ENCODE assay signal across 9 cellular contexts in the genomic region with DNA sequence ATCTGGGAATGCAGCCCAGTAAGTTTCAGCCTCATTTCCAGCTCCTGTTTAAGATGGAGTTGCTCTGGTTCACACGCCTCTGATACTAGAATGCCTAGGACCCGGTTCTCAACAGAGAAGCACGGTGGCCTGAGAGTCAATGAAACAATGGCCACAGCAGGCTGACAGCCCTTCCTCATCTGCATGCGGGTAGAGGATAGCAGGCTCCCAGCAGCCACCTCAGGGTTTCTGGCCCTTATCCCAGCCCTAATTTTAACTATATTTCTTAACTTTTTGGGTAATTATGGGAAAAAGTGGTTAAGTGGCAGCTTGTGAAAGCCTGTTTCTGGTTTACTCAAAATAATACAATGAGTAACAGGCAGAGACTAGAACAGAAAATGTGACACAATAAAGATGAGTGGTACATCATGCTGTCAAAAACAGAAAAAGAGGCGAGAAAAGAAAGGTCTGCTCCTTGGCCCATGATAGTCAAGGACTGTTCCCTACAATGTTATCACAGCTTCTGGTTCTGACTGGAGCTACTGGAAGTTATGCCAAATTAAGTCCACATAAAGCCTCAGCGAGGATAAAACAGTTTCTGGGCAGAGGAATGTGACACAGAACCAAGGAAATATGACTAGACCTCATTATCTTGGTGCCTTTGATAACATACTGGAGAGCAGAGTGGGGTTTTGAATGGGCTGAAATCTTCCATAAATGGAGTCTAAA.
DNase-seq lines count a peak whose midpoint lies in the region; ATAC-seq and TF ChIP-seq lines count a peak whose summit lies in the region.
"Had no signal": no experiment of that assay in that cellular context is flagged by ENCODE, and none has a peak within 500 bp of the region (broad histone marks: within the 10 kb centered on the region; RNA-seq: fewer than 3 reads in every experiment).

No MANE protein-coding gene starts in this region.

- H3K27ac Mint-ChIP-seq in effector memory CD8-positive, alpha-beta T cell, result peak overlapping the region; percentile 70 to 85
- H3K27ac Mint-ChIP-seq in stimulated activated naive CD8-positive, alpha-beta T cell treated with anti-CD3 and anti-CD28 coated beads, Interleukin-15, amount 100 ng/mL, for 72 hours, result peak overlapping the region; percentile 54 to 96

- no peak overlapping the region for H3K27ac ChIP-seq in HL-60 (replicated peaks)

- H3K36me3 ChIP-seq in HAP-1 (replicated peaks), result no peaks in the 10 kb centered on the region

- peaks cover 23% of the 10 kb centered on the region for H3K36me3 Mint-ChIP-seq in activated T-cell treated with anti-CD3 and anti-CD28 coated beads, Interleukin-2, amount 50 U/mL, for 4 hours (ENCODE audit: insufficient read depth)
- H3K36me3 Mint-ChIP-seq in effector memory CD8-positive, alpha-beta T cell (ENCODE audit: insufficient read depth), result peaks cover 13% of the 10 kb centered on the region

- no peaks in the 10 kb centered on the region for H3K27me3 Mint-ChIP-seq in activated T-cell treated with anti-CD3 and anti-CD28 coated beads, Interleukin-2, amount 50 U/mL, for 4 hours (ENCODE audit: low read depth)
- H3K27me3 Mint-ChIP-seq in effector memory CD8-positive, alpha-beta T cell, result no peaks in the 10 kb centered on the region
- H3K27me3 Mint-ChIP-seq in stimulated activated naive CD8-positive, alpha-beta T cell treated with anti-CD3 and anti-CD28 coated beads, Interleukin-15, amount 100 ng/mL, for 72 hours, result peaks cover 25% of the 10 kb centered on the region

- H3K27me3 ChIP-seq in HL-60 (ENCODE audit: insufficient read depth, poor library complexity, severe bottlenecking) (no peaks in the 10 kb centered on the region), HAP-1 (ENCODE audit: low read depth) (no peaks in the 10 kb centered on the region)

- ATAC-seq in activated T-cell treated with anti-CD3 and anti-CD28 coated beads, Interleukin-2, amount 50 U/mL, for 4 hours, result peak; percentile 76
- no peak for ATAC-seq in effector memory CD8-positive, alpha-beta T cell (replicated peaks)
- ATAC-seq in stimulated activated naive CD8-positive, alpha-beta T cell treated with anti-CD3 and anti-CD28 coated beads, Interleukin-15, amount 100 ng/mL, for 72 hours, result peak; percentile 85
- ATAC-seq: Panc1 had no signal

- H3K9me3 ChIP-seq in HAP-1, result no peaks in the 10 kb centered on the region

- TF ChIP-seq CTCF in HL-60 (IDR thresholded peaks at IDR 0.05; ENCODE audit: insufficient read depth, low read length), result no peak

- in situ Hi-C loops in HAP-1 (cut with MboI; ENCODE audit: low sequenced_read_pairs), result no loop called here

- peak overlapping the region; percentile 24 for H3K4me3 Mint-ChIP-seq in activated T-cell treated with anti-CD3 and anti-CD28 coated beads, Interleukin-2, amount 50 U/mL, for 4 hours
- H3K4me3 Mint-ChIP-seq in effector memory CD8-positive, alpha-beta T cell, result no peak overlapping the region
- H3K4me3 Mint-ChIP-seq in stimulated activated naive CD8-positive, alpha-beta T cell treated with anti-CD3 and anti-CD28 coated beads, Interleukin-15, amount 100 ng/mL, for 72 hours, result peak overlapping the region in 1 of 2 donors; percentile 39

- H3K4me3 ChIP-seq in HL-60 (replicated peaks; ENCODE audit: insufficient read depth, low read length) (no peak overlapping the region), HAP-1 (no peak overlapping the region)

- no peak for DNase-seq in activated T-cell treated with anti-CD3 and anti-CD28 coated beads, Interleukin-2, amount 50 U/mL, for 4 hours
- DNase-seq in activated T-cell treated with anti-CD3 and anti-CD28 coated beads for 4 hours, result no peak
- DNase-seq in HL-60 (ENCODE audit: low read depth in 1 of 2, low spot score in 1 of 2), result peak; percentile 14 to 75
- DNase-seq in effector memory CD8-positive, alpha-beta T cell, result no peak
- DNase-seq in stimulated activated naive CD8-positive, alpha-beta T cell treated with anti-CD3 and anti-CD28 coated beads, Interleukin-15, amount 100 ng/mL, for 72 hours, result peak in 1 of 2 donors; percentile 49
- no peak for DNase-seq in HAP-1 (ENCODE audit: low spot score in 2 of 2)
- no peak for DNase-seq in NCI-H187 (lab: John Stamatoyannopoulos, UW)
- no peak for DNase-seq in mucosa of gallbladder (ENCODE audit: low spot score)

- H3K9me3 Mint-ChIP-seq in activated T-cell treated with anti-CD3 and anti-CD28 coated beads, Interleukin-2, amount 50 U/mL, for 4 hours, result no peaks in the 10 kb centered on the region
- no peaks in the 10 kb centered on the region for H3K9me3 Mint-ChIP-seq in effector memory CD8-positive, alpha-beta T cell
- peaks cover 0 to 8% of the 10 kb centered on the region in 2 donors for H3K9me3 Mint-ChIP-seq in stimulated activated naive CD8-positive, alpha-beta T cell treated with anti-CD3 and anti-CD28 coated beads, Interleukin-15, amount 100 ng/mL, for 72 hours

- no peaks in the 10 kb centered on the region for H3K4me1 ChIP-seq in HAP-1

- H3K4me1 Mint-ChIP-seq in activated T-cell treated with anti-CD3 and anti-CD28 coated beads, Interleukin-2, amount 50 U/mL, for 4 hours (ENCODE audit: low read depth), result peaks cover 22% of the 10 kb centered on the region
- H3K4me1 Mint-ChIP-seq in effector memory CD8-positive, alpha-beta T cell (ENCODE audit: low read depth in 2 of 2), result peaks cover 13 to 41% of the 10 kb centered on the region in 2 donors
- H3K4me1 Mint-ChIP-seq in stimulated activated naive CD8-positive, alpha-beta T cell treated with anti-CD3 and anti-CD28 coated beads, Interleukin-15, amount 100 ng/mL, for 72 hours, result peaks cover 34% of the 10 kb centered on the region

Comparison
In these comparisons a context has a peak if more than half of its experiments do, and no peak if none do; other contexts are left out.
1. DNase-seq: peak in HL-60 (2 of 2); none in activated T-cell treated with anti-CD3 and anti-CD28 coated beads, Interleukin-2, amount 50 U/mL, for 4 hours (single experiment), activated T-cell treated with anti-CD3 and anti-CD28 coated beads for 4 hours (single experiment), effector memory CD8-positive, alpha-beta T cell (0 of 3), HAP-1 (0 of 2), NCI-H187 (0 of 2) and mucosa of gallbladder (single experiment).